In genomic region chr22:22027955-22028354, GRCh38 we compare ENCODE assay signal across 28 cellular contexts.
"Had no signal": no experiment of that assay in that cellular context is flagged by ENCODE, and none has a peak within 500 bp of the region (broad histone marks: within the 10 kb centered on the region; RNA-seq: fewer than 3 reads in every experiment).

No MANE protein-coding gene starts in this region.

- ATAC-seq: left colon; left lung; natural killer cell; right lobe of liver; stimulated activated naive B cell treated with anti-CD40 and anti-IgM and Interleukin-4, amounts not matched to agents 10 μg/mL and 1 μg/mL and 100 μg/mL, for 72 hours; stimulated activated naive CD8-positive, alpha-beta T cell treated with anti-CD3 and anti-CD28 coated beads, Interleukin-15, Interleukin-2, amounts not matched to agents 100 U/mL and 50 U/mL, for 24 hours had no signal

- H3K27me3 ChIP-seq: left lung, ovary, right atrium auricular region, right lobe of liver, testis, thyroid gland, transverse colon, upper lobe of left lung, vagina had no signal

- H3K36me3 ChIP-seq: left lung, neural progenitor cell, ovary, right atrium auricular region, right lobe of liver, stomach, thyroid gland, transverse colon, upper lobe of left lung, vagina had no signal

- H2AFZ ChIP-seq: neural progenitor cell had no signal

- H3K27ac ChIP-seq: left lung, neural progenitor cell, ovary, right atrium auricular region, right lobe of liver, stomach, testis, thyroid gland, transverse colon, upper lobe of left lung, vagina had no signal

- H3K4me1 ChIP-seq: left lung, neural progenitor cell, right atrium auricular region, right lobe of liver, stomach, testis, thyroid gland, transverse colon, upper lobe of left lung, vagina had no signal

- H3K4me3 ChIP-seq: left lung, lung, neural progenitor cell, ovary, right atrium auricular region, right lobe of liver, smooth muscle cell, stomach, testis, thyroid gland, transverse colon, upper lobe of left lung, vagina had no signal

- H3K4me2 ChIP-seq: neural progenitor cell, smooth muscle cell had no signal

- FAIRE-seq: islet of Langerhans, kidney had no signal

- H3K9me3 ChIP-seq: left lung, ovary, right atrium auricular region, right lobe of liver, stomach, testis, thyroid gland, transverse colon, upper lobe of left lung, vagina had no signal

- H3K9ac ChIP-seq: neural progenitor cell had no signal

- DNase-seq: hypothalamus; immature natural killer cell; kidney; left colon; left lung; mesendoderm; naive B cell; natural killer cell; nephron progenitor cell; ovary; right lobe of liver; stimulated activated CD4-positive, alpha-beta T cell treated with anti-CD3 and anti-CD28 coated beads, Interleukin-1b, Interleukin-23, amount 100 ng/mL, for 48 hours; stimulated activated CD4-positive, alpha-beta T cell treated with anti-CD3 and anti-CD28 coated beads, Interleukin-2, amount 100 ng/mL, for 48 hours; stimulated activated CD4-positive, alpha-beta T cell treated with anti-CD3 and anti-CD28 coated beads, Interleukin-4, amount 100 ng/mL, for 4 hours; stimulated activated CD8-positive, alpha-beta memory T cell treated with anti-CD3 and anti-CD28 coated beads, Interleukin-4, amount 100 ng/mL, for 48 hours; stimulated activated naive B cell treated with anti-CD40 and anti-IgM and Interleukin-4, amounts not matched to agents 10 μg/mL and 1 μg/mL and 100 μg/mL, for 72 hours; stimulated activated naive CD8-positive, alpha-beta T cell treated with anti-CD3 and anti-CD28 coated beads, Interleukin-15, Interleukin-2, amounts not matched to agents 100 U/mL and 50 U/mL, for 24 hours; stomach; testis; thyroid gland; transverse colon; upper lobe of left lung had no signal
